In the genomic region with DNA sequence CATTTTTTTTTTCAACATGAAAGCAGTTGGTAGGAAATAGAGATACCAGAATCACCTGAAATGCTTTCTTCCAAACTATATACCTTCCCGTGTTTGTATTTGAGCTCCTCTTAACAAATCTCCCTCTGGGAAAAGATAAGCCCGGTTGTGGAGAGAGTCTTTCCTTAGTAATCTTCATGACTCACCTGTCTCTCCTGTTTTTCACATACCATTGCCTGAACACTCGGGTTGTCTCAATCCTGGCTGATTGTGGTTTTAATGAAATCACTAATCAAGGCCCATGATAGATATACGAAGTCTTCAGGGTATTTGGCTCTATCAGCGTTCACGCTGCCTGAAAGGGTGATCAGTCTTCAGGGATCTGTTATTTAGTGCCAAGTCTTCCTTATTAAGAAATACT, we compare ENCODE assay signal across 29 cellular contexts.
DNase-seq lines count a peak whose midpoint lies in the region; ATAC-seq and TF ChIP-seq lines count a peak whose summit lies in the region.
"Had no signal": no experiment of that assay in that cellular context is flagged by ENCODE, and none has a peak within 500 bp of the region (broad histone marks: within the 10 kb centered on the region; RNA-seq: fewer than 3 reads in every experiment).

No MANE protein-coding gene starts in this region.

- no peak overlapping the region for H3K9ac ChIP-seq in IMR-90 (ENCODE audit: low read depth, low read length)

- H3K56ac ChIP-seq in IMR-90 (ENCODE audit: extremely low read depth, insufficient read depth, low read length): no peak overlapping the region

- peak overlapping the region; percentile 33 for H3K27ac Mint-ChIP-seq in Caco-2 (ENCODE audit: unreplicated experiment)
- H3K27ac Mint-ChIP-seq: B cell; endodermal cell; GM23338; stimulated activated naive B cell treated with anti-CD40 and anti-IgM and Interleukin-4, amounts not matched to agents 10 μg/mL and 1 μg/mL and 100 μg/mL, for 72 hours had no signal

- H2AFZ ChIP-seq in IMR-90 (replicated peaks; ENCODE audit: low read length, poor library complexity): no peak overlapping the region
- H2AFZ ChIP-seq: GM23338 had no signal

- H2BK20ac ChIP-seq in IMR-90 (ENCODE audit: low read depth, low read length): no peak overlapping the region

- H2AK5ac ChIP-seq in IMR-90 (ENCODE audit: low read depth, low read length): no peak overlapping the region

- H3K4me1 Mint-ChIP-seq in Caco-2 (ENCODE audit: low read depth, unreplicated experiment): peaks cover 16% of the 10 kb centered on the region
- H3K4me1 Mint-ChIP-seq: B cell, GM23338 had no signal

- no peak overlapping the region for H4K5ac ChIP-seq in IMR-90 (ENCODE audit: low read depth, low read length)

- H3K27me3 ChIP-seq in Caco-2 (replicated peaks; ENCODE audit: control insufficient read depth, insufficient read depth, low read length): no peaks in the 10 kb centered on the region
- no peaks in the 10 kb centered on the region for H3K27me3 ChIP-seq in IMR-90 (ENCODE audit: control insufficient read depth, insufficient read depth, low read length)
- H3K27me3 ChIP-seq: adrenal gland, neutrophil, testis, uterus had no signal

- H3K36me3 ChIP-seq in Caco-2 (ENCODE audit: control insufficient read depth, insufficient read depth, low read length) (no peaks in the 10 kb centered on the region), IMR-90 (ENCODE audit: control insufficient read depth, insufficient read depth, low read length) (no peaks in the 10 kb centered on the region)
- H3K36me3 ChIP-seq: uterus had no signal

- H3K14ac ChIP-seq in IMR-90 (replicated peaks; ENCODE audit: low read depth, low read length): no peak overlapping the region

- no peaks in the 10 kb centered on the region for H3K9me3 ChIP-seq in Caco-2
- H3K9me3 ChIP-seq in IMR-90 (ENCODE audit: control insufficient read depth, insufficient read depth, low read length): no peaks in the 10 kb centered on the region
- H3K9me3 ChIP-seq: A549, neutrophil, testis, uterus had no signal

- H2BK120ac ChIP-seq in IMR-90 (ENCODE audit: low read depth, low read length): no peak overlapping the region

- no CpG with 5 or more reads among the region's 6 CpGs for WGBS in IMR-90 (ENCODE audit: extremely low coverage in 2 of 2, insufficient read length in 1 of 2), 2 experiments

- intact Hi-C loops in Caco-2 (cut with micrococcal nuclease; ENCODE audit: unreplicated experiment) (loop anchor here (1.0 kb wide), 1 partner anchor 137 kb away; the partner anchor contains the start of gene MAN2A1), IMR-90 (cut with micrococcal nuclease) (loop anchor here (5.0 kb wide), 1 partner anchor 134 kb away; no protein-coding TSS in a partner anchor)

- H4K8ac ChIP-seq in IMR-90 (ENCODE audit: low read depth in 2 of 2, low read length in 2 of 2): no peak overlapping the region

- H3K9me1 ChIP-seq in IMR-90 (ENCODE audit: insufficient read depth, low read length): peaks cover 3% of the 10 kb centered on the region; the same call in 1 of the 2 replicates

- POLR2A ChIA-PET in Caco-2 (lab: Charles Lee): interaction anchor here (0.7 kb wide), 1 partner anchor 11 kb away, joined by 3 read pairs; no protein-coding TSS in a partner anchor
- POLR2A ChIA-PET in IMR-90 (lab: Charles Lee; ENCODE audit: unreplicated experiment): no interaction called here

- H4K91ac ChIP-seq in IMR-90 (ENCODE audit: insufficient read depth, low read depth, low read length): no peak overlapping the region

- DNase-seq in Caco-2: peak in 1 of 2 experiments; percentile 44
- peak; percentile 55 for DNase-seq in IMR-90
- peak; percentile 45 for DNase-seq in astrocyte of the hippocampus (ENCODE audit: low read depth, low spot score)
- peak; percentile 75 for DNase-seq in iris pigment epithelial cell (ENCODE audit: low read depth)
- no peak for DNase-seq in activated effector memory CD4-positive, alpha-beta T cell treated with anti-CD3 and anti-CD28 coated beads, Interleukin-2, amount 50 U/mL, for 16 hours
- no peak for DNase-seq in activated CD4-positive, alpha-beta T cell treated with anti-CD3 and anti-CD28 coated beads, Interleukin-2, amount 50 U/mL, for 48 hours
- no peak for DNase-seq in AG08395 (ENCODE audit: low spot score)
- no peak for DNase-seq in NCI-H146 treated with DMSO at 0.1 percent for 48 hours (lab: John Stamatoyannopoulos, UW; ENCODE audit: unreplicated experiment)
- DNase-seq: activated naive CD4-positive, alpha-beta T cell treated with Interleukin-2 at 50 U/mL for 16 hours; activated T-cell treated with anti-CD3 and anti-CD28 coated beads, Interleukin-2, amount 50 U/mL, for 4 hours; adrenal gland; CD8-positive, alpha-beta memory T cell; DMS153; endodermal cell; GDM1; Kasumi-1; NCI-H1092; NCI-H2029; SIG-M5; small intestine; stimulated activated CD4-positive, alpha-beta T cell treated with anti-CD3 and anti-CD28 coated beads, Interleukin-2, amount 100 ng/mL, for 48 hours; stimulated activated naive B cell treated with anti-CD40 and anti-IgM and Interleukin-4, amounts not matched to agents 10 μg/mL and 1 μg/mL and 100 μg/mL, for 72 hours; T-cell; testis; uterus had no signal

- no peaks in the 10 kb centered on the region for H3K27me3 Mint-ChIP-seq in Caco-2 (ENCODE audit: insufficient read depth, unreplicated experiment)
- H3K27me3 Mint-ChIP-seq: B cell; CD8-positive, alpha-beta memory T cell; stimulated activated naive B cell treated with anti-CD40 and anti-IgM and Interleukin-4, amounts not matched to agents 10 μg/mL and 1 μg/mL and 100 μg/mL, for 72 hours; T-cell had no signal

- H3K4me2 ChIP-seq in IMR-90 (ENCODE audit: low read depth, low read length): no peak overlapping the region
- H3K4me2 ChIP-seq: A549, GM23338 had no signal

- no peak overlapping the region for H3K18ac ChIP-seq in IMR-90 (ENCODE audit: low read depth, low read length)

- no peak overlapping the region for H3K4ac ChIP-seq in IMR-90 (ENCODE audit: low read depth, low read length)

- ATAC-seq in IMR-90 (ENCODE audit: low read depth): no peak
- ATAC-seq: activated T-cell treated with anti-CD3 and anti-CD28 coated beads, Interleukin-2, amount 50 U/mL, for 4 hours; GM23338; stimulated activated naive B cell treated with anti-CD40 and anti-IgM and Interleukin-4, amounts not matched to agents 10 μg/mL and 1 μg/mL and 100 μg/mL, for 72 hours; T-cell had no signal

- CTCF ChIA-PET in Caco-2 (lab: Charles Lee) (no interaction called here), IMR-90 (lab: Yijun Ruan, JAX) (no interaction called here)

- H2AK9ac ChIP-seq in IMR-90 (replicated peaks; ENCODE audit: low read depth, low read length, poor library complexity): no peak overlapping the region

- no peak overlapping the region for H2BK15ac ChIP-seq in IMR-90 (ENCODE audit: low read depth, low read length)

- H3K4me1 ChIP-seq in Caco-2: peaks cover 18% of the 10 kb centered on the region
- H3K4me1 ChIP-seq in IMR-90 (ENCODE audit: control insufficient read depth, insufficient read depth, low read length): peaks cover 5% of the 10 kb centered on the region
- H3K4me1 ChIP-seq: adrenal gland, testis, uterus had no signal

- H3K27ac ChIP-seq in IMR-90 (ENCODE audit: insufficient read depth, low read length): no peak overlapping the region
- H3K27ac ChIP-seq: A549, adrenal gland, neutrophil, testis, uterus had no signal

- TF ChIP-seq RAD21 in IMR-90 (IDR thresholded peaks at IDR 0.05; ENCODE audit: low read length): no peak

- no peak overlapping the region for H3K4me3 ChIP-seq in Caco-2 (ENCODE audit: low read depth, low read length)
- H3K4me3 ChIP-seq in IMR-90 (ENCODE audit: insufficient read depth, low read depth, low read length): no peak overlapping the region
- H3K4me3 ChIP-seq: A549, adrenal gland, GM23338, testis, uterus had no signal

- H3K79me1 ChIP-seq in IMR-90 (ENCODE audit: low read depth in 1 of 2, low read length in 2 of 2): no peaks in the 10 kb centered on the region

- no peaks in the 10 kb centered on the region for H4K20me1 ChIP-seq in IMR-90 (ENCODE audit: insufficient read depth, low read length)

- no peaks in the 10 kb centered on the region for H3K9me3 Mint-ChIP-seq in Caco-2 (ENCODE audit: unreplicated experiment)
- H3K9me3 Mint-ChIP-seq: activated T-cell treated with anti-CD3 and anti-CD28 coated beads, Interleukin-2, amount 50 U/mL, for 4 hours; CD8-positive, alpha-beta memory T cell had no signal

- H3K4me3 Mint-ChIP-seq in Caco-2 (ENCODE audit: unreplicated experiment): no peak overlapping the region
- H3K4me3 Mint-ChIP-seq: activated T-cell treated with anti-CD3 and anti-CD28 coated beads, Interleukin-2, amount 50 U/mL, for 4 hours; B cell; CD8-positive, alpha-beta memory T cell; endodermal cell; GM23338; stimulated activated naive B cell treated with anti-CD40 and anti-IgM and Interleukin-4, amounts not matched to agents 10 μg/mL and 1 μg/mL and 100 μg/mL, for 72 hours; T-cell had no signal

- no peak overlapping the region for H3K23ac ChIP-seq in IMR-90 (ENCODE audit: low read depth, low read length)

- dilution Hi-C loops in IMR-90 (cut with HindIII; ENCODE audit: low sequenced_read_pairs, unreplicated experiment): no loop called here

- H3K36me3 Mint-ChIP-seq in Caco-2 (ENCODE audit: insufficient read depth, unreplicated experiment): peaks cover 19% of the 10 kb centered on the region

- no peak overlapping the region for H2BK5ac ChIP-seq in IMR-90 (ENCODE audit: low read depth, low read length, poor library complexity, severe bottlenecking)

- in situ Hi-C loops in IMR-90 (cut with MboI; ENCODE audit: low sequenced_read_pairs): no loop called here

- TF ChIP-seq CTCF in Caco-2 (IDR thresholded peaks at IDR 0.05; ENCODE audit: insufficient read depth in 1 of 2, low read depth in 1 of 2, low read length in 1 of 2, severe bottlenecking in 1 of 2, unreplicated experiment in 1 of 2) (no peak), IMR-90 (conservative IDR thresholded peaks at IDR 0.05; ENCODE audit: low read depth, low read length) (no peak)

- no peak for TF ChIP-seq POLR2A in IMR-90 (IDR thresholded peaks at IDR 0.05; ENCODE audit: low read depth, low read length)

- BruUV-seq in Caco-2 (replicated peaks; lab: Mats Ljungman, UMichigan) (no TSS peak), IMR-90 (replicated peaks; lab: Mats Ljungman, UMichigan) (no TSS peak)

TF ChIP-seq in IMR-90, 13 proteins besides CTCF, POLR2A, EP300 and RAD21 (continues in another document):
- TF ChIP-seq MAZ (IDR thresholded peaks at IDR 0.05; ENCODE audit: borderline replicate concordance, low read depth, low read length) (no peak), FOS (IDR thresholded peaks at IDR 0.05; ENCODE audit: low read depth, low read length) (no peak), USF2 (IDR thresholded peaks at IDR 0.05; ENCODE audit: low read depth, low read length) (no peak)

Comparison
In these comparisons a context has a peak if more than half of its experiments do, and no peak if none do; other contexts are left out.
1. DNase-seq: peak in IMR-90 (single experiment), astrocyte of the hippocampus (single experiment) and iris pigment epithelial cell (single experiment); none in activated effector memory CD4-positive, alpha-beta T cell treated with anti-CD3 and anti-CD28 coated beads, Interleukin-2, amount 50 U/mL, for 16 hours (single experiment), activated CD4-positive, alpha-beta T cell treated with anti-CD3 and anti-CD28 coated beads, Interleukin-2, amount 50 U/mL, for 48 hours (0 of 2), AG08395 (single experiment) and NCI-H146 treated with DMSO at 0.1 percent for 48 hours (single experiment).